In genomic region chr2:96251721-96252292, GRCh38 we compare ENCODE assay signal across 9 cellular contexts. TPM values are rescaled to one million over a fixed set of nuclear protein-coding genes. Genes with fewer than 3 reads are reported as not detected.
DNase-seq lines count a peak whose midpoint lies in the region; ATAC-seq and TF ChIP-seq lines count a peak whose summit lies in the region.
"Had no signal": no experiment of that assay in that cellular context is flagged by ENCODE, and none has a peak within 500 bp of the region (broad histone marks: within the 10 kb centered on the region; RNA-seq: fewer than 3 reads in every experiment).

No MANE protein-coding gene starts in this region.

- no peak for ATAC-seq in GM21529 (IDR thresholded peaks at IDR 0.05; ENCODE audit: unreplicated experiment)

- peaks cover 26% of the 10 kb centered on the region for H3K36me3 Mint-ChIP-seq in brain

- H3K4me1 Mint-ChIP-seq in brain = peaks cover 23% of the 10 kb centered on the region

- peak overlapping the region in 1 of 5 experiments; percentile 47 for H3K4me3 Mint-ChIP-seq in brain
- H3K4me3 Mint-ChIP-seq: activated naive CD8-positive, alpha-beta T cell treated with anti-CD3 and anti-CD28 coated beads, Interleukin-2, amount 10 ng/mL, durations not matched to agents 7 days and 5 days had no signal

- H3K9me3 Mint-ChIP-seq in brain = peaks cover 0 to 2% (median 0%) of the 10 kb centered on the region in 5 experiments
- H3K9me3 Mint-ChIP-seq: activated naive CD8-positive, alpha-beta T cell treated with anti-CD3 and anti-CD28 coated beads, Interleukin-2, amount 10 ng/mL, durations not matched to agents 7 days and 5 days had no signal

- DNase-seq in AG08396 (ENCODE audit: low spot score) (peak; percentile 91), LHCN-M2 (ENCODE audit: low read depth) (peak; percentile 95), iris pigment epithelial cell (ENCODE audit: low read depth) (peak; percentile 97), superior temporal gyrus (ENCODE audit: extremely low spot score) (peak; percentile 38), RPMI8226 (no peak), NCI-H2171 treated with DMSO at 0.1 percent for 48 hours (lab: John Stamatoyannopoulos, UW) (no peak)
- DNase-seq: activated naive CD8-positive, alpha-beta T cell treated with anti-CD3 and anti-CD28 coated beads, Interleukin-2, amount 10 ng/mL, durations not matched to agents 7 days and 5 days had no signal

- H3K27ac Mint-ChIP-seq in brain = peak overlapping the region; percentile 19 to 91 (median 79)
- H3K27ac Mint-ChIP-seq: activated naive CD8-positive, alpha-beta T cell treated with anti-CD3 and anti-CD28 coated beads, Interleukin-2, amount 10 ng/mL, durations not matched to agents 7 days and 5 days had no signal

- TF ChIP-seq CTCF in brain (conservative IDR thresholded peaks at IDR 0.05) = no peak

- no peaks in the 10 kb centered on the region for H3K27me3 Mint-ChIP-seq in brain
- H3K27me3 Mint-ChIP-seq: activated naive CD8-positive, alpha-beta T cell treated with anti-CD3 and anti-CD28 coated beads, Interleukin-2, amount 10 ng/mL, durations not matched to agents 7 days and 5 days had no signal

RNA-seq across cellular contexts. Expression of gene TMEM127, which starts 14.0 kb away (rescaled TPM):
- 28.7 and 34.6 TPM in 2 replicates for total RNA-seq in LHCN-M2 (2014; rRNA removed)
- 33.5 TPM for polyA plus RNA-seq in LHCN-M2 (2012)
- polyA plus RNA-seq in brain (ENCODE audit: insufficient read depth, low read depth, low replicate concordance) = 52.5 TPM

RNA-seq across cellular contexts. Expression of gene CIAO1, which starts 14.2 kb away (rescaled TPM):
- total RNA-seq in LHCN-M2 (2014; rRNA removed) = 110 and 112 TPM in 2 replicates
- 44.5 TPM for polyA plus RNA-seq in LHCN-M2 (2012)
- 58.6 TPM for polyA plus RNA-seq in brain (ENCODE audit: insufficient read depth, low read depth, low replicate concordance)

RNA-seq across cellular contexts. Expression of gene STARD7, which starts 43.2 kb away (rescaled TPM):
- total RNA-seq in LHCN-M2 (2014; rRNA removed) = 168 and 171 TPM in 2 replicates
- polyA plus RNA-seq in LHCN-M2 (2012) = 59.5 TPM
- polyA plus RNA-seq in brain (ENCODE audit: insufficient read depth, low read depth, low replicate concordance) = 83.6 TPM

RNA-seq across cellular contexts. Expression of gene SNRNP200, which starts 53.5 kb away (rescaled TPM):
- 35.3 and 44.3 TPM in 2 replicates for total RNA-seq in LHCN-M2 (2014; rRNA removed)
- 74.5 TPM for polyA plus RNA-seq in LHCN-M2 (2012)
- polyA plus RNA-seq in brain (ENCODE audit: insufficient read depth, low read depth, low replicate concordance) = 195 TPM

Comparison
In these comparisons a context has a peak if more than half of its experiments do, and no peak if none do; other contexts are left out.
1. DNase-seq: peak in AG08396 (single experiment), LHCN-M2 (single experiment), iris pigment epithelial cell (single experiment) and superior temporal gyrus (single experiment); none in RPMI8226 (single experiment) and NCI-H2171 treated with DMSO at 0.1 percent for 48 hours (single experiment).